8 cellular contexts compared by ENCODE assay signal in the genomic region with DNA sequence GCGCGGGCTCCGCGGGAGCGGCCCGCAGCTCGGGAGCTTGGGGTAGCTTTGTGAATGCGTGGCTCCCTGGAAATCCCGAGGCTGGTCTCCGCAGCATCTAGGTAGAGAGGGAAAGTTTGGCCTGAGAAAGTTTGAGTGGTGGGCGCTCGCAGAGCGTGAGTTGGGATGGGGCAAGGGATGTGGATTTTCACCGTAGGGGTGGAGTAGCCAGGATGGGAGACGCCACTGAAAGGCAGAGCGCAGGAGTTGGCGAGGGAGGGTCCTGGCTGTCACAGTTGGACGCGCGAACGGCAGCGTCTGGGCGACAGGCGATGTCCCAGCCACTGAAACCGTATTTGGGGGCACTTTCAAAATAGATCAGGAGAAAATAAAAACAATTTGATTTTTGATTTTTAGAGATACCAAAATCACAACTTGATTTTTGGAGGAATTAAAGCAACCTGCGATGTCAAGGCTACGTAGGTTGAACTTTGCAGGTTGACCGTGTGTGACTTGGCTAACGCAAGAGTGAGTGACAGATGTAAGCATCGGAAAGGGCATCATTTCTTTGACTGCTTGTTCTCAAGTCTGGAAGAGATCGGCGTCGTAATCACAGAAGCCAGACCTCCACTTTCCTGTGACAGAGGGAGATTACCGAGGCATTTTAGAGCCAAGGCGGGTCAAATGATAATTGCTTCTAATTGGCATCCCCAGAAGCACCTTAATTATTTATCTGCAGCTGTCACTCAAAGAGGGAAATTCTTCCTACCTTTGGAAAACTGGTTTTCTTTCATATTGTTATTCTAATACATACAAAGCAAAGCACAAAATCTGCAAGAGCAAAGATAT. TPM values are rescaled to one million over a fixed set of nuclear protein-coding genes. Genes with fewer than 3 reads are reported as not detected.
DNase-seq lines count a peak whose midpoint lies in the region; ATAC-seq, FAIRE-seq and TF ChIP-seq lines count a peak whose summit lies in the region.

No MANE protein-coding gene starts in this region.

- POLR2A ChIA-PET in K562 (lab: Yijun Ruan, JAX) = no interaction called here

- peaks cover 15% of the 10 kb centered on the region for H3F3A ChIP-seq in DOHH2 (ENCODE audit: control insufficient read depth, insufficient read depth)

- H3K79me2 ChIP-seq in DOHH2 (ENCODE audit: control insufficient read depth, low read length) (peaks cover 3% of the 10 kb centered on the region; the same call in 1 of the 2 replicates), K562 (ENCODE audit: control insufficient read depth, insufficient read depth, low read length) (no peaks in the 10 kb centered on the region)

- peaks cover 65% of the 10 kb centered on the region for H3K27me3 ChIP-seq in DOHH2 (ENCODE audit: control insufficient read depth, low read length)
- peaks cover 41 to 54% of the 10 kb centered on the region in 2 experiments for H3K27me3 ChIP-seq in K562 (ENCODE audit: control insufficient read depth in 2 of 2, insufficient read depth in 2 of 2, low read length in 2 of 2)
- H3K27me3 ChIP-seq in left lung = peaks cover 58 to 100% of the 10 kb centered on the region in 2 donors
- H3K27me3 ChIP-seq in testis = no peaks in the 10 kb centered on the region

- intact Hi-C loops in K562 (cut with micrococcal nuclease) (no loop called here), left lung (cut with DNase I) (loop anchor here in 1 of 2 donors (5.0 kb wide), 1 partner anchor 438 kb away; no protein-coding TSS in a partner anchor), testis (cut with DNase I; ENCODE audit: low total_unique reads) (loop anchor here (5.0 kb wide), 1 partner anchor 438 kb away; no protein-coding TSS in a partner anchor)

- no peak overlapping the region for H3K27ac ChIP-seq in DOHH2 (ENCODE audit: low read depth, low read length)
- no peak overlapping the region for H3K27ac ChIP-seq in K562 (ENCODE audit: extremely low read depth, low read depth, low read length)
- H3K27ac ChIP-seq in left lung = peak overlapping the region; percentile 58
- peak overlapping the region; percentile 74 to 90 for H3K27ac ChIP-seq in testis

- peak overlapping the region; percentile 80 for H2AFZ ChIP-seq in K562 (ENCODE audit: low read depth, low read length)

- H3K9ac ChIP-seq in K562 (ENCODE audit: insufficient read depth in 1 of 2, low read depth in 2 of 2, low read length in 2 of 2) = peak overlapping the region; percentile 8 to 88; a peak in 3 of 4 replicates

- H3K9me1 ChIP-seq in K562 (ENCODE audit: control insufficient read depth, insufficient read depth, low read length) = no peaks in the 10 kb centered on the region

- WGBS in K562 (ENCODE audit: insufficient coverage, low coverage, missing lambda C conversion rate) = 3% methylated on average over 35 of the region's 35 CpGs
- WGBS in testis, 2 donors = 3% methylated on average over 25 to 35 of the region's 35 CpGs

- no peak for TF ChIP-seq EP300 in K562 (IDR thresholded peaks at IDR 0.05; ENCODE audit: low read length)

- H3K4me1 ChIP-seq in DOHH2 (ENCODE audit: control insufficient read depth, low read length) = peaks cover 59% of the 10 kb centered on the region
- H3K4me1 ChIP-seq in K562 (replicated peaks in 1 of 2; ENCODE audit: control insufficient read depth in 2 of 2, insufficient read depth in 2 of 2, low read length in 2 of 2) = peaks cover 12 to 28% of the 10 kb centered on the region in 2 experiments; a peak in 4 of 5 replicates
- H3K4me1 ChIP-seq in left lung = peaks cover 8 to 51% of the 10 kb centered on the region in 2 donors
- H3K4me1 ChIP-seq in testis = peaks cover 6% of the 10 kb centered on the region

- H4K20me1 ChIP-seq in DOHH2 (ENCODE audit: control insufficient read depth, insufficient read depth, low read depth, low read length) (no peaks in the 10 kb centered on the region), K562 (replicated peaks; ENCODE audit: control insufficient read depth, insufficient read depth, low read length) (no peaks in the 10 kb centered on the region)

- peak overlapping the region; percentile 88 for H3K4me3 ChIP-seq in DOHH2 (ENCODE audit: low read length)
- peak overlapping the region; percentile 67 for H3K4me3 ChIP-seq in K562
- peak overlapping the region; percentile 65 to 72 for H3K4me3 ChIP-seq in left lung
- H3K4me3 ChIP-seq in testis = peak overlapping the region; percentile 60 to 80

- in situ Hi-C loops in K562 (cut with MboI) = loop anchor here (10.0 to 25.0 kb wide), 2 partner anchors 588 to 875 kb away; a partner anchor contains a TSS

- TF ChIP-seq POLR2A in K562 (conservative IDR thresholded peaks at IDR 0.05) (no peak), testis (IDR thresholded peaks at IDR 0.05) (no peak)

- no peaks in the 10 kb centered on the region for H3K9me3 ChIP-seq in DOHH2 (ENCODE audit: control insufficient read depth, insufficient read depth, low read length)
- no peaks in the 10 kb centered on the region for H3K9me3 ChIP-seq in K562 (replicated peaks; ENCODE audit: control insufficient read depth, insufficient read depth, low read depth, low read length)
- no peaks in the 10 kb centered on the region for H3K9me3 ChIP-seq in left lung
- no peaks in the 10 kb centered on the region for H3K9me3 ChIP-seq in testis

- peak; percentile 23 for FAIRE-seq in K562 (lab: Jason Lieb, UNC)
- no peak for FAIRE-seq in frontal cortex (lab: Jason Lieb, UNC)

- DNase-seq in NCI-H1694 treated with DMSO at 0.1 percent for 48 hours (lab: John Stamatoyannopoulos, UW) (peak; percentile 30), K562 (ENCODE audit: extremely low read depth in 1 of 4, low spot score in 3 of 4) (peak in 2 of 4 experiments; percentile 13 to 24), left lung (peak in 1 of 2 donors; percentile 60), testis (peak; percentile 54), frontal cortex (ENCODE audit: low spot score in 2 of 2) (no peak), GF-D8 (lab: John Stamatoyannopoulos, UW) (no peak)

- CTCF ChIA-PET in K562 (lab: Yijun Ruan, JAX; ENCODE audit: low intra/inter-chr PET ratio) = no interaction called here

- ATAC-seq in K562 (peak; percentile 0; the same call in 1 of the 3 replicates), left lung (no peak), HG02798 (IDR thresholded peaks at IDR 0.05; ENCODE audit: poor library complexity, unreplicated experiment) (no peak)

- BruUV-seq in K562 (replicated peaks; lab: Mats Ljungman, UMichigan) = no TSS peak

- TF ChIP-seq CTCF in DOHH2 (IDR thresholded peaks at IDR 0.05; ENCODE audit: low read depth, low read length, poor library complexity, severe bottlenecking) (no peak), K562 (IDR thresholded peaks at IDR 0.05 in 2 of 3, conservative IDR thresholded peaks at IDR 0.05 in 1 of 3; ENCODE audit: insufficient read depth in 2 of 3, low read depth in 1 of 3, low read length in 3 of 3) (no peak), left lung (IDR thresholded peaks at IDR 0.05) (no peak), testis (IDR thresholded peaks at IDR 0.05) (no peak)

- no peak for TF ChIP-seq RAD21 in K562 (CRISPR knock-in tag; conservative IDR thresholded peaks at IDR 0.05 in 1 of 2, IDR thresholded peaks at IDR 0.05 in 1 of 2)

- no peaks in the 10 kb centered on the region; the same call in 1 of the 2 replicates for H3K36me3 ChIP-seq in DOHH2 (ENCODE audit: control insufficient read depth, low read length)
- H3K36me3 ChIP-seq in K562 (ENCODE audit: control insufficient read depth, insufficient read depth, low read length) = no peaks in the 10 kb centered on the region
- H3K36me3 ChIP-seq in left lung = no peaks in the 10 kb centered on the region
- no peaks in the 10 kb centered on the region for H3K36me3 ChIP-seq in testis (ENCODE audit: low read depth, missing control alignments)

- no peaks in the 10 kb centered on the region for H3K9me2 ChIP-seq in DOHH2 (replicated peaks; ENCODE audit: control insufficient read depth, low read length)

- H3K4me2 ChIP-seq in DOHH2 (ENCODE audit: low read length) (peak overlapping the region; percentile 93), K562 (ENCODE audit: insufficient read depth, low read length) (peak overlapping the region; percentile 76)

RNA-seq across cellular contexts. Expression of a gene that starts 0.6 kb away (rescaled TPM):
- not detected in 2 replicates for total RNA-seq in K562 (2011; cell fraction: chromatin; rRNA removed; ENCODE audit: low replicate concordance)
- total RNA-seq in K562 (2011; cell fraction: nucleolus; rRNA removed) = not detected in 2 replicates
- not detected in 2 replicates for total RNA-seq in K562 (2011; cell fraction: nucleoplasm; rRNA removed)
- total RNA-seq in K562 (2014; rRNA removed) (not detected in 2 replicates), K562 (2014; rRNA removed; fragmentation: Illumina TruSeq; extraction: Trizol) (not detected in 2 replicates), K562 (2015; rRNA removed; fragmentation: Illumina TruSeq; extraction: Trizol) (not detected in 2 replicates), K562 (2021) (0.07 TPM in 1 of 2 replicates, not detected in the other), left lung (1 to 10 TPM; 1.4 to 3.6 TPM), testis (1 to 10 TPM; 7.3 to 8.7 TPM), frontal cortex (1.2 TPM)
- polyA plus RNA-seq in K562 (2011; rRNA removed) (0.03 and 0.07 TPM in 2 replicates), K562 (2014; fragmentation: Illumina TruSeq; extraction: Trizol) (0.04 and 0.12 TPM in 2 replicates), K562 (2014; fragmentation: Nextera tagmentation; extraction: Ambion mirVana) (under 1 TPM in 1 of 2 experiments, not detected in 1; 0.03 TPM), K562 (2014; rRNA removed) (0.07 TPM in 1 of 2 replicates, not detected in the other), testis (ENCODE audit: insufficient read depth, low read depth, low replicate concordance) (12.3 TPM)
- 0.03 and 0.36 TPM in 2 replicates for polyA plus RNA-seq in K562 (2011; cell fraction: cytosol; rRNA removed)
- 0.04 and 0.31 TPM in 2 replicates for polyA plus RNA-seq in K562 (2011; cell fraction: nucleus; rRNA removed)
- 0.05 TPM in 1 of 2 replicates, not detected in the other for polyA plus RNA-seq in K562 (2012)
- polyA minus RNA-seq in K562 (2011; rRNA and poly(A)+ RNA removed) = not detected in 2 replicates
- 0.29 TPM in 1 of 2 replicates, not detected in the other for polyA minus RNA-seq in K562 (2011; cell fraction: cytosol; rRNA and poly(A)+ RNA removed)
- not detected in 2 replicates for polyA minus RNA-seq in K562 (2011; cell fraction: nucleus; rRNA and poly(A)+ RNA removed)

RNA-seq across cellular contexts. Expression of a gene that starts 40.7 kb away (rescaled TPM):
- 6.1 and 37.7 TPM in 2 replicates for total RNA-seq in K562 (2011; cell fraction: chromatin; rRNA removed; ENCODE audit: low replicate concordance)
- 4.8 and 5.7 TPM in 2 replicates for total RNA-seq in K562 (2011; cell fraction: nucleolus; rRNA removed)
- 10.2 and 13.4 TPM in 2 replicates for total RNA-seq in K562 (2011; cell fraction: nucleoplasm; rRNA removed)
- total RNA-seq in K562 (2014; rRNA removed) = 6.7 and 10.6 TPM in 2 replicates
- total RNA-seq in K562 (2014; rRNA removed; fragmentation: Illumina TruSeq; extraction: Trizol) = 14.6 and 16.9 TPM in 2 replicates
- 9.3 and 12.7 TPM in 2 replicates for total RNA-seq in K562 (2015; rRNA removed; fragmentation: Illumina TruSeq; extraction: Trizol)
- 13.8 TPM in 2 replicates for total RNA-seq in K562 (2021)
- 8.9 and 9.3 TPM in 2 replicates for polyA plus RNA-seq in K562 (2011; rRNA removed)
- polyA plus RNA-seq in K562 (2011; cell fraction: cytosol; rRNA removed) = 4.6 and 7.1 TPM in 2 replicates
- polyA plus RNA-seq in K562 (2011; cell fraction: nucleus; rRNA removed) = 6.2 and 6.6 TPM in 2 replicates
- polyA plus RNA-seq in K562 (2012) = 10.0 and 22.1 TPM in 2 replicates
- polyA plus RNA-seq in K562 (2014; fragmentation: Illumina TruSeq; extraction: Trizol) = 11.2 and 13.6 TPM in 2 replicates
- polyA plus RNA-seq in K562 (2014; fragmentation: Nextera tagmentation; extraction: Ambion mirVana) = 1 to 10 TPM; 5.8 to 7.0 TPM
- 8.5 and 11.0 TPM in 2 replicates for polyA plus RNA-seq in K562 (2014; rRNA removed)
- 33.3 and 40.5 TPM in 2 replicates for polyA minus RNA-seq in K562 (2011; rRNA and poly(A)+ RNA removed)
- polyA minus RNA-seq in K562 (2011; cell fraction: cytosol; rRNA and poly(A)+ RNA removed) = 10.1 and 10.2 TPM in 2 replicates
- polyA minus RNA-seq in K562 (2011; cell fraction: nucleus; rRNA and poly(A)+ RNA removed) = 6.5 and 10.6 TPM in 2 replicates
- total RNA-seq in left lung = 10 to 100 TPM; 52.8 to 94.3 TPM
- total RNA-seq in testis = 10 to 100 TPM; 18.9 to 26.7 TPM
- polyA plus RNA-seq in testis (ENCODE audit: insufficient read depth, low read depth, low replicate concordance) = 7.5 TPM
- 27.3 TPM for total RNA-seq in frontal cortex

Comparison
In these comparisons a context has a peak if more than half of its experiments do, and no peak if none do; other contexts are left out.
1. H3K27ac ChIP-seq: peak in left lung (2 of 2) and testis (2 of 2); none in DOHH2 (single experiment) and K562 (single experiment).
2. DNase-seq: peak in NCI-H1694 treated with DMSO at 0.1 percent for 48 hours (single experiment) and testis (single experiment); none in frontal cortex (0 of 2) and GF-D8 (single experiment).
3. Peak in every context shown above with its lines, with median percentiles within 50 percentile points of each other: H3K4me3 ChIP-seq.